ENCODE assay signal across 41 cellular contexts in genomic region chr9:101708855-101709254, GRCh38. TPM values are rescaled to one million over a fixed set of nuclear protein-coding genes. Genes with fewer than 3 reads are reported as not detected.
"Had no signal": no experiment of that assay in that cellular context is flagged by ENCODE, and none has a peak within 500 bp of the region (broad histone marks: within the 10 kb centered on the region; RNA-seq: fewer than 3 reads in every experiment).

No MANE protein-coding gene starts in this region.

- H3K27ac ChIP-seq: adrenal gland, ascending aorta, body of pancreas, brain microvascular endothelial cell, breast epithelium, cardiac muscle cell had no signal

- FAIRE-seq: astrocyte, bronchial epithelial cell had no signal

- H3K36me3 ChIP-seq: adrenal gland, ascending aorta, brain microvascular endothelial cell, breast epithelium, cardiac muscle cell had no signal

- H3K4me1 ChIP-seq: adrenal gland, ascending aorta, breast epithelium had no signal

- DNase-seq: activated effector memory CD4-positive, alpha-beta T cell treated with anti-CD3 and anti-CD28 coated beads, Interleukin-2, amount 50 U/mL, for 16 hours; activated effector memory CD4-positive, alpha-beta T cell treated with Interleukin-2 at 50 U/mL for 16 hours; activated gamma-delta T cell; activated gamma-delta T cell treated with Interleukin-2 at 50 U/mL for 16 hours; activated naive CD4-positive, alpha-beta T cell; activated naive CD4-positive, alpha-beta T cell treated with anti-CD3 and anti-CD28 coated beads for 36 hours; activated naive CD4-positive, alpha-beta T cell treated with anti-CD3 and anti-CD28 coated beads, Interleukin-2, amount 10 ng/mL, durations not matched to agents 7 days and 5 days; activated naive CD4-positive, alpha-beta T cell treated with anti-CD3 and anti-CD28 coated beads, Interleukin-2, amount 50 U/mL, for 16 hours; activated naive CD4-positive, alpha-beta T cell treated with Interleukin-2 at 50 U/mL for 16 hours; activated naive CD8-positive, alpha-beta T cell treated with anti-CD3 and anti-CD28 coated beads for 36 hours; activated naive CD8-positive, alpha-beta T cell treated with anti-CD3 and anti-CD28 coated beads, Interleukin-2, amount 10 ng/mL, durations not matched to agents 7 days and 5 days; activated naive CD8-positive, alpha-beta T cell treated with anti-CD3 and anti-CD28 coated beads, Interleukin-2, amount 50 U/mL, for 24 hours; activated T-cell treated with anti-CD3 and anti-CD28 coated beads for 4 hours; activated T-cell treated with anti-CD3 and anti-CD28 coated beads, Interleukin-2, amount 50 U/mL, for 1 hour; activated T-cell treated with anti-CD3 and anti-CD28 coated beads, Interleukin-2, amount 50 U/mL, for 24 hours; activated T-cell treated with anti-CD3 and anti-CD28 coated beads, Interleukin-2, amount 50 U/mL, for 4 hours; activated T-cell treated with anti-CD3 and anti-CD28 coated beads, Interleukin-2, amount 50 U/mL, for 48 hours; activated T-cell treated with anti-CD3 and anti-CD28 coated beads, Interleukin-2, amount 50 U/mL, for 72 hours; adrenal gland; amniotic stem cell; amygdala; anterior cingulate cortex; aorta; body of pancreas; brain microvascular endothelial cell; caudate nucleus; central memory CD4-positive, alpha-beta T cell; cerebellar nuclear complex had no signal

- H3K9me3 ChIP-seq: adrenal gland, ascending aorta, body of pancreas, breast epithelium had no signal

- H3K27ac Mint-ChIP-seq: activated naive CD4-positive, alpha-beta T cell treated with anti-CD3 and anti-CD28 coated beads for 36 hours; activated naive CD4-positive, alpha-beta T cell treated with anti-CD3 and anti-CD28 coated beads, Interleukin-2, amount 10 ng/mL, durations not matched to agents 7 days and 5 days; activated naive CD4-positive, alpha-beta T cell treated with anti-CD3 and anti-CD28 coated beads, Interleukin-2, amount 50 U/mL, for 24 hours; activated naive CD4-positive, alpha-beta T cell treated with anti-CD3 and anti-CD28 coated beads, Interleukin-2, amount 50 U/mL, for 72 hours; activated naive CD8-positive, alpha-beta T cell; activated naive CD8-positive, alpha-beta T cell treated with anti-CD3 and anti-CD28 coated beads for 36 hours; activated naive CD8-positive, alpha-beta T cell treated with anti-CD3 and anti-CD28 coated beads, Interleukin-2, amount 10 ng/mL, durations not matched to agents 7 days and 5 days; activated naive CD8-positive, alpha-beta T cell treated with anti-CD3 and anti-CD28 coated beads, Interleukin-2, amount 50 U/mL, for 24 hours; activated T-cell treated with anti-CD3 and anti-CD28 coated beads, Interleukin-2, amount 50 U/mL, for 24 hours; activated T-cell treated with anti-CD3 and anti-CD28 coated beads, Interleukin-2, amount 50 U/mL, for 72 hours; activated T-helper 1 cell treated with anti-CD3 and anti-CD28 coated beads, Interleukin-12 subunit alpha, Interleukin-12 subunit beta, Interleukin-2, Interleukin-4 antibody, amounts not matched to agents 30 ng/mL and 10 ng/mL and 1 ng/mL, durations not matched to agents 14 hours and 24 hours and 36 hours; activated T-helper 17 cell treated with anti-CD3 and anti-CD28 coated beads, Interleukin-2, amount 50 U/mL, for 72 hours; activated T-helper 2 cell treated with anti-CD3 and anti-CD28 coated beads, Interferon-gamma antibody, Interleukin-2, Interleukin-4, amounts not matched to agents 10 μg/mL and 5 μg/mL and 100 μg/mL, durations not matched to agents 14 hours and 24 hours and 36 hours; brain had no signal

- H3K4me3 Mint-ChIP-seq: activated naive CD4-positive, alpha-beta T cell treated with anti-CD3 and anti-CD28 coated beads for 36 hours; activated naive CD4-positive, alpha-beta T cell treated with anti-CD3 and anti-CD28 coated beads, Interleukin-2, amount 10 ng/mL, durations not matched to agents 7 days and 5 days; activated naive CD4-positive, alpha-beta T cell treated with anti-CD3 and anti-CD28 coated beads, Interleukin-2, amount 50 U/mL, for 24 hours; activated naive CD8-positive, alpha-beta T cell; activated naive CD8-positive, alpha-beta T cell treated with anti-CD3 and anti-CD28 coated beads for 36 hours; activated naive CD8-positive, alpha-beta T cell treated with anti-CD3 and anti-CD28 coated beads, Interleukin-2, amount 10 ng/mL, durations not matched to agents 7 days and 5 days; activated naive CD8-positive, alpha-beta T cell treated with anti-CD3 and anti-CD28 coated beads, Interleukin-2, amount 50 U/mL, for 24 hours; activated T-cell treated with anti-CD3 and anti-CD28 coated beads, Interleukin-2, amount 50 U/mL, for 24 hours; activated T-cell treated with anti-CD3 and anti-CD28 coated beads, Interleukin-2, amount 50 U/mL, for 4 hours; activated T-cell treated with anti-CD3 and anti-CD28 coated beads, Interleukin-2, amount 50 U/mL, for 72 hours; activated T-helper 1 cell treated with anti-CD3 and anti-CD28 coated beads, Interleukin-12 subunit alpha, Interleukin-12 subunit beta, Interleukin-2, Interleukin-4 antibody, amounts not matched to agents 30 ng/mL and 10 ng/mL and 1 ng/mL, durations not matched to agents 14 hours and 24 hours and 36 hours; activated T-helper 17 cell treated with anti-CD3 and anti-CD28 coated beads, Interleukin-2, amount 50 U/mL, for 72 hours; brain; central memory CD8-positive, alpha-beta T cell had no signal

- H3K4me1 Mint-ChIP-seq: activated T-helper 17 cell treated with anti-CD3 and anti-CD28 coated beads, Interleukin-2, amount 50 U/mL, for 72 hours; central memory CD8-positive, alpha-beta T cell had no signal

- H3K27me3 ChIP-seq: ascending aorta, body of pancreas, brain microvascular endothelial cell, breast epithelium had no signal

- ATAC-seq: activated naive CD4-positive, alpha-beta T cell treated with anti-CD3 and anti-CD28 coated beads, Interleukin-2, amount 50 U/mL, for 72 hours; activated naive CD8-positive, alpha-beta T cell treated with anti-CD3 and anti-CD28 coated beads, Interleukin-2, amount 50 U/mL, for 24 hours; activated T-cell treated with anti-CD3 and anti-CD28 coated beads, Interleukin-2, amount 50 U/mL, for 4 hours; activated T-cell treated with anti-CD3 and anti-CD28 coated beads, Interleukin-2, amount 50 U/mL, for 72 hours; activated T-helper 17 cell treated with anti-CD3 and anti-CD28 coated beads, Interleukin-2, amount 50 U/mL, for 72 hours; body of pancreas had no signal

- H3K9me3 Mint-ChIP-seq: activated naive CD4-positive, alpha-beta T cell treated with anti-CD3 and anti-CD28 coated beads for 36 hours; activated naive CD4-positive, alpha-beta T cell treated with anti-CD3 and anti-CD28 coated beads, Interleukin-2, amount 10 ng/mL, durations not matched to agents 7 days and 5 days; activated naive CD4-positive, alpha-beta T cell treated with anti-CD3 and anti-CD28 coated beads, Interleukin-2, amount 50 U/mL, for 24 hours; activated naive CD4-positive, alpha-beta T cell treated with anti-CD3 and anti-CD28 coated beads, Interleukin-2, amount 50 U/mL, for 72 hours; activated naive CD8-positive, alpha-beta T cell treated with anti-CD3 and anti-CD28 coated beads for 36 hours; activated naive CD8-positive, alpha-beta T cell treated with anti-CD3 and anti-CD28 coated beads, Interleukin-2, amount 10 ng/mL, durations not matched to agents 7 days and 5 days; activated naive CD8-positive, alpha-beta T cell treated with anti-CD3 and anti-CD28 coated beads, Interleukin-2, amount 50 U/mL, for 24 hours; activated T-cell treated with anti-CD3 and anti-CD28 coated beads, Interleukin-2, amount 50 U/mL, for 24 hours; activated T-cell treated with anti-CD3 and anti-CD28 coated beads, Interleukin-2, amount 50 U/mL, for 4 hours; activated T-cell treated with anti-CD3 and anti-CD28 coated beads, Interleukin-2, amount 50 U/mL, for 72 hours; activated T-helper 1 cell treated with anti-CD3 and anti-CD28 coated beads, Interleukin-12 subunit alpha, Interleukin-12 subunit beta, Interleukin-2, Interleukin-4 antibody, amounts not matched to agents 30 ng/mL and 10 ng/mL and 1 ng/mL, durations not matched to agents 14 hours and 24 hours and 36 hours; activated T-helper 17 cell treated with anti-CD3 and anti-CD28 coated beads, Interleukin-2, amount 50 U/mL, for 72 hours; activated T-helper 2 cell treated with anti-CD3 and anti-CD28 coated beads, Interferon-gamma antibody, Interleukin-2, Interleukin-4, amounts not matched to agents 10 μg/mL and 5 μg/mL and 100 μg/mL, durations not matched to agents 14 hours and 24 hours and 36 hours; brain; central memory CD8-positive, alpha-beta T cell had no signal

- H3K36me3 Mint-ChIP-seq: activated naive CD4-positive, alpha-beta T cell treated with anti-CD3 and anti-CD28 coated beads, Interleukin-2, amount 10 ng/mL, durations not matched to agents 7 days and 5 days; activated naive CD4-positive, alpha-beta T cell treated with anti-CD3 and anti-CD28 coated beads, Interleukin-2, amount 50 U/mL, for 24 hours; activated naive CD4-positive, alpha-beta T cell treated with anti-CD3 and anti-CD28 coated beads, Interleukin-2, amount 50 U/mL, for 72 hours; activated naive CD8-positive, alpha-beta T cell; activated naive CD8-positive, alpha-beta T cell treated with anti-CD3 and anti-CD28 coated beads for 36 hours; activated naive CD8-positive, alpha-beta T cell treated with anti-CD3 and anti-CD28 coated beads, Interleukin-2, amount 10 ng/mL, durations not matched to agents 7 days and 5 days; brain had no signal

- H3K4me3 ChIP-seq: adrenal gland, ascending aorta, body of pancreas, breast epithelium, cardiac muscle cell had no signal

RNA-seq across cellular contexts. Expression of gene GRIN3A, which starts 29.6 kb away (rescaled TPM):
- total RNA-seq: activated naive CD4-positive, alpha-beta T cell treated with anti-CD3 and anti-CD28 coated beads for 36 hours; activated naive CD8-positive, alpha-beta T cell treated with anti-CD3 and anti-CD28 coated beads for 36 hours; activated naive CD8-positive, alpha-beta T cell treated with anti-CD3 and anti-CD28 coated beads, Interleukin-2, amount 10 ng/mL, durations not matched to agents 7 days and 5 days; activated T-cell treated with anti-CD3 and anti-CD28 coated beads, Interleukin-2, amount 50 U/mL, for 4 hours; activated T-cell treated with anti-CD3 and anti-CD28 coated beads, Interleukin-2, amount 50 U/mL, for 72 hours; activated T-helper 1 cell treated with anti-CD3 and anti-CD28 coated beads, Interleukin-12 subunit alpha, Interleukin-12 subunit beta, Interleukin-2, Interleukin-4 antibody, amounts not matched to agents 30 ng/mL and 10 ng/mL and 1 ng/mL, durations not matched to agents 14 hours and 24 hours and 36 hours; activated T-helper 17 cell treated with anti-CD3 and anti-CD28 coated beads, Interleukin-2, amount 50 U/mL, for 72 hours; activated T-helper 2 cell treated with anti-CD3 and anti-CD28 coated beads, Interferon-gamma antibody, Interleukin-2, Interleukin-4, amounts not matched to agents 10 μg/mL and 5 μg/mL and 100 μg/mL, durations not matched to agents 14 hours and 24 hours and 36 hours; ascending aorta; astrocyte; bronchial epithelial cell; cardiac muscle cell had no signal
- polyA plus RNA-seq: aorta, cardiac muscle cell had no signal
